ENCODE assay signal across 1 cellular context in genomic region chr1:95233737-95234493, GRCh38.
TF ChIP-seq lines count a peak whose summit lies in the region.

Gene RWDD3, plus strand, starts transcription at chr1:95234210. Its CDS starts 21 bp downstream, at chr1:95234231.

TF ChIP-seq in HepG2, 621 proteins besides CTCF, POLR2A, EP300 and RAD21 (continued from another document and continues in another):
- TF ChIP-seq MAFK (conservative IDR thresholded peaks at IDR 0.05 in 1 of 2, IDR thresholded peaks at IDR 0.05 in 1 of 2; ENCODE audit: low read length in 2 of 2) (no peak), NFIC (IDR thresholded peaks at IDR 0.05; ENCODE audit: low read length) (no peak), ZNF564 (CRISPR knock-in tag; IDR thresholded peaks at IDR 0.05) (0 out of 2 replicates have a peak, but pooled peaks have one; percentile 38), CBX2 (IDR thresholded peaks at IDR 0.05; ENCODE audit: low read depth, low read length) (no peak), CBX2 (CRISPR knock-in tag; IDR thresholded peaks at IDR 0.05; ENCODE audit: low read depth) (no peak), ZNF274 (CRISPR knock-in tag; IDR thresholded peaks at IDR 0.05) (peak; percentile 53; the same call in 1 of the 2 replicates), ZBTB34 (CRISPR knock-in tag; IDR thresholded peaks at IDR 0.05) (no peak), ARID2 (CRISPR knock-in tag; IDR thresholded peaks at IDR 0.05; ENCODE audit: borderline replicate concordance) (0 out of 2 replicates have a peak, but pooled peaks have one; percentile 60), GPN1 (CRISPR knock-in tag; IDR thresholded peaks at IDR 0.05; ENCODE audit: borderline replicate concordance) (no peak), SYNCRIP (IDR thresholded peaks at IDR 0.05; ENCODE audit: insufficient read depth, low read depth, low read length) (no peak), HMGXB3 (CRISPR knock-in tag; IDR thresholded peaks at IDR 0.05; ENCODE audit: borderline replicate concordance) (no peak), ZNF761 (CRISPR knock-in tag; conservative IDR thresholded peaks at IDR 0.05) (peak; percentile 41; the same call in 1 of the 2 replicates), ZNF263 (CRISPR knock-in tag; IDR thresholded peaks at IDR 0.05) (no peak), ZNF430 (CRISPR knock-in tag; IDR thresholded peaks at IDR 0.05) (peak; percentile 89; the same call in 1 of the 2 replicates), RFXAP (CRISPR knock-in tag; IDR thresholded peaks at IDR 0.05; ENCODE audit: borderline replicate concordance) (peak; percentile 50; the same call in 1 of the 2 replicates), HMG20B (CRISPR knock-in tag; conservative IDR thresholded peaks at IDR 0.05) (no peak), RBM39 (IDR thresholded peaks at IDR 0.05; ENCODE audit: low read depth, low read length, poor library complexity, severe bottlenecking) (peak; percentile 51), HNRNPLL (IDR thresholded peaks at IDR 0.05; ENCODE audit: low read depth, low read length, poor library complexity, severe bottlenecking) (peak; percentile 91), SKIL (CRISPR knock-in tag; IDR thresholded peaks at IDR 0.05; ENCODE audit: borderline replicate concordance) (0 out of 2 replicates have a peak, but pooled peaks have one; percentile 9), ZNF672 (CRISPR knock-in tag; IDR thresholded peaks at IDR 0.05) (no peak), ZKSCAN8 (CRISPR knock-in tag; IDR thresholded peaks at IDR 0.05; ENCODE audit: borderline replicate concordance) (no peak), ZFAT (CRISPR knock-in tag; conservative IDR thresholded peaks at IDR 0.05) (no peak), THAP9 (CRISPR knock-in tag; IDR thresholded peaks at IDR 0.05; ENCODE audit: borderline replicate concordance) (0 out of 2 replicates have a peak, but pooled peaks have one; percentile 24), E2F5 (CRISPR knock-in tag; conservative IDR thresholded peaks at IDR 0.05) (peak; percentile 70; the same call in 1 of the 2 replicates), ZBED4 (CRISPR knock-in tag; IDR thresholded peaks at IDR 0.05; ENCODE audit: borderline replicate concordance) (peak; percentile 85), ZNF12 (CRISPR knock-in tag; IDR thresholded peaks at IDR 0.05) (peak; percentile 38; the same call in 1 of the 2 replicates), HNRNPH1 (optimal IDR thresholded peaks at IDR 0.05; ENCODE audit: low read depth, low read length) (no peak), SALL1 (CRISPR knock-in tag; IDR thresholded peaks at IDR 0.05) (peak; percentile 95), MED1 (CRISPR knock-in tag; IDR thresholded peaks at IDR 0.05) (peak; percentile 82), SMYD3 (CRISPR knock-in tag; IDR thresholded peaks at IDR 0.05) (no peak), NR2F6 (IDR thresholded peaks at IDR 0.05) (no peak), NR2F6 (CRISPR knock-in tag; IDR thresholded peaks at IDR 0.05) (0 out of 2 replicates have a peak, but pooled peaks have one; percentile 31), RBAK (CRISPR knock-in tag; IDR thresholded peaks at IDR 0.05) (no peak), ZNF530 (CRISPR knock-in tag; IDR thresholded peaks at IDR 0.05; ENCODE audit: low read depth) (no peak), JDP2 (CRISPR knock-in tag; IDR thresholded peaks at IDR 0.05; ENCODE audit: borderline replicate concordance) (no peak; the same call in 1 of the 2 replicates), GRHL1 (CRISPR knock-in tag; conservative IDR thresholded peaks at IDR 0.05) (no peak), ZNF225 (CRISPR knock-in tag; IDR thresholded peaks at IDR 0.05) (no peak), ZNF839 (CRISPR knock-in tag; IDR thresholded peaks at IDR 0.05; ENCODE audit: borderline replicate concordance) (no peak), NAIF1 (CRISPR knock-in tag; IDR thresholded peaks at IDR 0.05; ENCODE audit: borderline replicate concordance) (no peak), BRF2 (CRISPR knock-in tag; IDR thresholded peaks at IDR 0.05) (0 out of 2 replicates have a peak, but pooled peaks have one; percentile 28), TAF1 (CRISPR knock-in tag; IDR thresholded peaks at IDR 0.05) (peak; percentile 92), BORCS8-MEF2B (CRISPR knock-in tag; IDR thresholded peaks at IDR 0.05) (peak; percentile 70; the same call in 1 of the 2 replicates), NFE2 (CRISPR knock-in tag; IDR thresholded peaks at IDR 0.05) (no peak), ZNF777 (CRISPR knock-in tag; IDR thresholded peaks at IDR 0.05) (peak; percentile 98), DBP (CRISPR knock-in tag; IDR thresholded peaks at IDR 0.05; ENCODE audit: not compliant biosample characterization) (no peak)
